In the genomic region with DNA sequence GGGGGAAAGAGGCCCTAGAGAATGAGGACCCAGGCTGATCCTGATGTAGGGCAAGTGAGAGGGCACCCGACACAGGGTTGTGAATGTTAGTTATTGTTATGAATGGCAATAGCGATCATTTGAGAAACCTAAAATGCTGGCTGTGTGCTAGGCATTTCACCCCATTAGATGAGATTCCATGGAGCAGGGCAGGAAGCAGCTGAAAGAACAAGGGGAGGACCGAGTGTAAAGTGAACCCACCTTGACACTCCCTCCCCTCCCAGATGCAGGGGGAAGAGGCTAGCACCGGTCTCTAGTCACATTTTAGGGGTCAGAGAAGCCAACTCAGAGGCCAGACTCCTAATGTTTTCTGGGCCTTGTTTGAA, we compare ENCODE assay signal across 6 cellular contexts. TPM values are rescaled to one million over a fixed set of nuclear protein-coding genes. Genes with fewer than 3 reads are reported as not detected.
DNase-seq lines count a peak whose midpoint lies in the region; ATAC-seq and TF ChIP-seq lines count a peak whose summit lies in the region.

No MANE protein-coding gene starts in this region.

- H3K36me3 Mint-ChIP-seq in H9 (ENCODE audit: insufficient read depth in 1 of 3, low read depth in 3 of 3) = no peaks in the 10 kb centered on the region

- H3K79me1 ChIP-seq in H9 (ENCODE audit: insufficient read depth, low read depth, low read length, poor library complexity, severe bottlenecking) = no peaks in the 10 kb centered on the region

- peak overlapping the region; percentile 44 for H3K4me2 ChIP-seq in H9 (ENCODE audit: insufficient read depth, insufficient read length, low read length)
- no peak overlapping the region for H3K4me2 ChIP-seq in neural cell (ENCODE audit: low read length)

- no peak overlapping the region for H2BK12ac ChIP-seq in H9 (ENCODE audit: insufficient read length, low read depth, low read length)

- no peaks in the 10 kb centered on the region for H4K20me1 ChIP-seq in H9 (ENCODE audit: control insufficient read depth, insufficient read depth, insufficient read length)
- no peaks in the 10 kb centered on the region for H4K20me1 ChIP-seq in neural cell (ENCODE audit: insufficient read depth)

- no peak overlapping the region for H4K5ac ChIP-seq in H9 (ENCODE audit: insufficient read length, low read depth, low read length)

- H3K14ac ChIP-seq in H9 (ENCODE audit: insufficient read depth, low read length) = peak overlapping the region; percentile 92; the same call in 1 of the 2 replicates

- H2BK20ac ChIP-seq in H9 (ENCODE audit: low read depth, low read length, poor library complexity, severe bottlenecking) = no peak overlapping the region

- H3K4me1 Mint-ChIP-seq in H9 = peaks cover 36 to 54% of the 10 kb centered on the region in 2 experiments

- TF ChIP-seq EP300 in neural cell (conservative IDR thresholded peaks at IDR 0.05; ENCODE audit: poor library complexity, severe bottlenecking) = no peak

- TF ChIP-seq CTCF in H9 (conservative IDR thresholded peaks at IDR 0.05) = no peak
- no peak for TF ChIP-seq CTCF in ascending aorta (IDR thresholded peaks at IDR 0.05)
- TF ChIP-seq CTCF in neural cell (IDR thresholded peaks at IDR 0.05; ENCODE audit: poor library complexity, severe bottlenecking) = no peak

- H3K23ac ChIP-seq in H9 (ENCODE audit: insufficient read length, low read depth, low read length) = no peak overlapping the region

- WGBS in H9 (ENCODE audit: extremely low coverage, insufficient read length, low lambda C conversion rate) = no CpG with 5 or more reads among the region's 4 CpGs

- ATAC-seq in HG02798 (IDR thresholded peaks at IDR 0.05; ENCODE audit: poor library complexity, unreplicated experiment) = no peak
- ATAC-seq in HG02884 (IDR thresholded peaks at IDR 0.05; ENCODE audit: unreplicated experiment) = no peak

- no peak overlapping the region for H2BK5ac ChIP-seq in H9 (ENCODE audit: insufficient read length, low read length)

- no peak overlapping the region for H3K27ac ChIP-seq in H9 (ENCODE audit: insufficient read length, low read depth, low read length)
- H3K27ac ChIP-seq in ascending aorta = peak overlapping the region in 1 of 2 donors; percentile 50
- no peak overlapping the region for H3K27ac ChIP-seq in neural cell (ENCODE audit: low read length)

- no peak overlapping the region for H3K4ac ChIP-seq in H9 (ENCODE audit: low read depth, low read length)

- peak overlapping the region; percentile 71 for H3K9ac ChIP-seq in H9 (ENCODE audit: extremely low read depth, insufficient read length, low read length)
- H3K9ac ChIP-seq in neural cell (ENCODE audit: low read length) = peak overlapping the region; percentile 36

- H2AK5ac ChIP-seq in H9 (ENCODE audit: insufficient read length, low read length) = no peak overlapping the region

- H3K36me3 ChIP-seq in ascending aorta = no peaks in the 10 kb centered on the region
- no peaks in the 10 kb centered on the region for H3K36me3 ChIP-seq in neural cell (ENCODE audit: insufficient read depth, low read length)

- no peak overlapping the region for H3K56ac ChIP-seq in H9 (ENCODE audit: insufficient read length, low read depth, low read length)

- H3F3A ChIP-seq in neural cell (ENCODE audit: insufficient read depth, low read length, poor library complexity, severe bottlenecking) = no peaks in the 10 kb centered on the region

- H3K79me2 ChIP-seq in H9 (ENCODE audit: insufficient read depth, low read length) (no peaks in the 10 kb centered on the region), neural cell (replicated peaks; ENCODE audit: insufficient read depth, low read length) (no peaks in the 10 kb centered on the region)

- H2BK120ac ChIP-seq in H9 (ENCODE audit: low read depth, low read length, poor library complexity, severe bottlenecking) = no peak overlapping the region

- H3K27me3 Mint-ChIP-seq in H9 (ENCODE audit: low read depth) = peaks cover 54% of the 10 kb centered on the region

- H3K4me1 ChIP-seq in H9 (ENCODE audit: insufficient read depth, low read length) = peaks cover 5% of the 10 kb centered on the region; the same call in 1 of the 2 replicates
- peaks cover 0 to 6% of the 10 kb centered on the region in 2 donors for H3K4me1 ChIP-seq in ascending aorta

- no peaks in the 10 kb centered on the region for H3K9me3 Mint-ChIP-seq in H9

- H3K4me3 Mint-ChIP-seq in H9 = peak overlapping the region; percentile 74 to 84

- DNase-seq in H9 = no peak
- DNase-seq in ascending aorta (ENCODE audit: low spot score in 2 of 2) = no peak
- DNase-seq in stimulated activated CD4-positive, alpha-beta T cell treated with anti-CD3 and anti-CD28 coated beads, Interleukin-4, amount 100 ng/mL, for 1 hour = no peak

- H3K4me3 ChIP-seq in ascending aorta = peak overlapping the region; percentile 61 to 79
- H3K4me3 ChIP-seq in neural cell (ENCODE audit: low read length) = peak overlapping the region; percentile 68

- H2BK15ac ChIP-seq in H9 (ENCODE audit: low read depth, low read length) = no peak overlapping the region

- H3K18ac ChIP-seq in H9 (ENCODE audit: insufficient read length, low read depth, low read length) = no peak overlapping the region

- no peak overlapping the region for H3T11ph ChIP-seq in H9 (ENCODE audit: low read length)

- peak overlapping the region in 1 of 3 experiments; percentile 57; a peak in 3 of 7 replicates for H3K27ac Mint-ChIP-seq in H9

- no peak overlapping the region for H2AFZ ChIP-seq in H9 (ENCODE audit: low read length)
- H2AFZ ChIP-seq in neural cell (ENCODE audit: low read depth, low read length) = no peak overlapping the region

- H4K8ac ChIP-seq in H9 (replicated peaks; ENCODE audit: insufficient read length, low read depth, low read length) = no peak overlapping the region

- H3K23me2 ChIP-seq in H9 (ENCODE audit: insufficient read length, low read depth, low read length, poor library complexity, severe bottlenecking) = peaks cover 11% of the 10 kb centered on the region

- no peak for TF ChIP-seq RAD21 in neural cell (conservative IDR thresholded peaks at IDR 0.05)

- H3K9me3 ChIP-seq in H9 (ENCODE audit: control insufficient read depth, low read depth, low read length) (no peaks in the 10 kb centered on the region), ascending aorta (no peaks in the 10 kb centered on the region), neural cell (ENCODE audit: low read length) (no peaks in the 10 kb centered on the region)

- intact Hi-C loops in ascending aorta (cut with DNase I) = loop anchor here (2.0 kb wide), 1 partner anchor 138 kb away; no protein-coding TSS in a partner anchor

- H4K91ac ChIP-seq in H9 (ENCODE audit: insufficient read length, low read depth, low read length) = no peak overlapping the region

- H3K9me2 ChIP-seq in neural cell (ENCODE audit: insufficient read depth, low read length) = no peaks in the 10 kb centered on the region

- H3K27me3 ChIP-seq in H9 (ENCODE audit: insufficient read depth, low read length) (no peaks in the 10 kb centered on the region; the same call in 1 of the 2 replicates), ascending aorta (no peaks in the 10 kb centered on the region), neural cell (ENCODE audit: insufficient read depth, low read depth, low read length) (peaks cover 34% of the 10 kb centered on the region)

TF ChIP-seq in neural cell, 6 proteins besides CTCF, POLR2A, EP300 and RAD21:
- TF ChIP-seq EZH2 (IDR thresholded peaks at IDR 0.05; ENCODE audit: borderline replicate concordance, insufficient read depth, low read length, poor library complexity, severe bottlenecking) = no peak
- no peak for TF ChIP-seq MXI1 (conservative IDR thresholded peaks at IDR 0.05; ENCODE audit: poor library complexity, severe bottlenecking)
- TF ChIP-seq POLR2AphosphoS5 (IDR thresholded peaks at IDR 0.05) = no peak
- no peak for TF ChIP-seq SMC3 (conservative IDR thresholded peaks at IDR 0.05; ENCODE audit: poor library complexity)
- no peak for TF ChIP-seq TAF1 (IDR thresholded peaks at IDR 0.05; ENCODE audit: low read depth)
- no peak for TF ChIP-seq REST (IDR thresholded peaks at IDR 0.05; ENCODE audit: borderline replicate concordance)

RNA-seq across cellular contexts. Expression of gene CORO6, which starts 0.6 kb away (rescaled TPM):
- total RNA-seq in H9 (2021) = 2.3 and 2.6 TPM in 2 replicates
- 22.0 TPM for total RNA-seq in ascending aorta
- 1.2 and 4.3 TPM in 2 replicates for polyA plus RNA-seq in neural cell
- polyA minus RNA-seq in neural cell = 1.0 and 2.4 TPM in 2 replicates

RNA-seq across cellular contexts. Expression of gene ANKRD13B, which starts 30.3 kb away (rescaled TPM):
- total RNA-seq in H9 (2021) (21.6 and 24.2 TPM in 2 replicates), ascending aorta (16.7 TPM)
- 35.0 and 42.7 TPM in 2 replicates for polyA plus RNA-seq in neural cell
- 34.0 and 38.2 TPM in 2 replicates for polyA minus RNA-seq in neural cell

RNA-seq across cellular contexts. Expression of gene GIT1, which starts 33.8 kb away (rescaled TPM):
- total RNA-seq in H9 (2021) (47.0 and 47.4 TPM in 2 replicates), ascending aorta (142 TPM)
- polyA plus RNA-seq in neural cell = 20.5 and 41.4 TPM in 2 replicates
- 40.1 and 42.1 TPM in 2 replicates for polyA minus RNA-seq in neural cell

RNA-seq across cellular contexts. Expression of gene TP53I13, which starts 54.8 kb away (rescaled TPM):
- total RNA-seq in H9 (2021) (27.1 and 28.1 TPM in 2 replicates), ascending aorta (93.7 TPM)
- 18.4 and 23.3 TPM in 2 replicates for polyA plus RNA-seq in neural cell
- polyA minus RNA-seq in neural cell = 7.1 and 7.5 TPM in 2 replicates

RNA-seq across cellular contexts. Expression of gene ABHD15, which starts 56.4 kb away (rescaled TPM):
- total RNA-seq in H9 (2021) (1.7 and 2.5 TPM in 2 replicates), ascending aorta (11.0 TPM)
- polyA plus RNA-seq in neural cell = 0.14 and 0.21 TPM in 2 replicates
- polyA minus RNA-seq in neural cell = 0.24 and 0.46 TPM in 2 replicates
